Comparison of ENCODE assay signal across 1 cellular context in genomic region chr6:131960371-131961133, GRCh38.
TF ChIP-seq lines count a peak whose summit lies in the region.

No MANE protein-coding gene starts in this region.

TF ChIP-seq in HepG2, 621 proteins besides CTCF, POLR2A, EP300 and RAD21 (continued from another document and continues in another):
- TF ChIP-seq ZNF512 (CRISPR knock-in tag; IDR thresholded peaks at IDR 0.05) (no peak), FOXK2 (IDR thresholded peaks at IDR 0.05) (no peak), IRF1 (CRISPR knock-in tag; IDR thresholded peaks at IDR 0.05; ENCODE audit: low read depth) (no peak), MIXL1 (CRISPR knock-in tag; IDR thresholded peaks at IDR 0.05) (0 out of 2 replicates have a peak, but pooled peaks have one; percentile 26), AGO1 (IDR thresholded peaks at IDR 0.05; ENCODE audit: low read depth, low read length, poor library complexity, severe bottlenecking) (no peak), PHF5A (CRISPR knock-in tag; IDR thresholded peaks at IDR 0.05; ENCODE audit: low read depth, unreplicated experiment) (no peak), ZBTB7A (CRISPR knock-in tag; IDR thresholded peaks at IDR 0.05) (no peak), ZNF777 (CRISPR knock-in tag; IDR thresholded peaks at IDR 0.05) (no peak), ZBTB10 (CRISPR knock-in tag; IDR thresholded peaks at IDR 0.05; ENCODE audit: borderline replicate concordance) (no peak), DDIT3 (CRISPR knock-in tag; IDR thresholded peaks at IDR 0.05) (no peak), ZBTB25 (CRISPR knock-in tag; IDR thresholded peaks at IDR 0.05) (no peak), ZNF614 (CRISPR knock-in tag; IDR thresholded peaks at IDR 0.05; ENCODE audit: borderline replicate concordance) (no peak), ZFY (CRISPR knock-in tag; IDR thresholded peaks at IDR 0.05) (no peak), SKI (IDR thresholded peaks at IDR 0.05; ENCODE audit: partially characterized antibody) (no peak), ZNF331 (CRISPR knock-in tag; IDR thresholded peaks at IDR 0.05) (no peak), BHLHE40 (IDR thresholded peaks at IDR 0.05; ENCODE audit: low read length) (no peak), KLF12 (CRISPR knock-in tag; IDR thresholded peaks at IDR 0.05; ENCODE audit: borderline replicate concordance) (no peak), CC2D1A (CRISPR knock-in tag; IDR thresholded peaks at IDR 0.05) (no peak), ZSCAN20 (CRISPR knock-in tag; IDR thresholded peaks at IDR 0.05; ENCODE audit: borderline replicate concordance) (no peak), BRCA1 (CRISPR knock-in tag; IDR thresholded peaks at IDR 0.05) (no peak), EZH2 (conservative IDR thresholded peaks at IDR 0.05; ENCODE audit: low read depth, low read length) (no peak), ZNF746 (CRISPR knock-in tag; IDR thresholded peaks at IDR 0.05) (no peak), ZNF451 (CRISPR knock-in tag; IDR thresholded peaks at IDR 0.05) (no peak), FOXO1 (CRISPR knock-in tag; IDR thresholded peaks at IDR 0.05) (no peak), THRA (CRISPR knock-in tag; IDR thresholded peaks at IDR 0.05; ENCODE audit: borderline replicate concordance) (no peak), ZNF782 (CRISPR knock-in tag; IDR thresholded peaks at IDR 0.05; ENCODE audit: borderline replicate concordance) (no peak), FOXA3 (CRISPR knock-in tag; IDR thresholded peaks at IDR 0.05) (no peak; the same call in 1 of the 2 replicates), MAX (IDR thresholded peaks at IDR 0.05) (no peak), ZBTB8A (CRISPR knock-in tag; IDR thresholded peaks at IDR 0.05; ENCODE audit: borderline replicate concordance, low read depth) (no peak), ZBTB37 (CRISPR knock-in tag; IDR thresholded peaks at IDR 0.05) (no peak), ARNTL (CRISPR knock-in tag; IDR thresholded peaks at IDR 0.05) (no peak), CREB1 (IDR thresholded peaks at IDR 0.05) (no peak), CREB1 (CRISPR knock-in tag; IDR thresholded peaks at IDR 0.05) (0 out of 2 replicates have a peak, but pooled peaks have one; percentile 29), PRDM15 (CRISPR knock-in tag; IDR thresholded peaks at IDR 0.05) (no peak), HMGXB4 (CRISPR knock-in tag; IDR thresholded peaks at IDR 0.05; ENCODE audit: borderline replicate concordance in 1 of 2, low read depth in 1 of 2) (peak in 1 of 2 experiments; percentile 20; a peak in 1 of 4 replicates), MIER2 (CRISPR knock-in tag; IDR thresholded peaks at IDR 0.05) (no peak), SMAD9 (CRISPR knock-in tag; IDR thresholded peaks at IDR 0.05) (no peak), STAG1 (CRISPR knock-in tag; IDR thresholded peaks at IDR 0.05) (peak; percentile 65), NR2C2 (CRISPR knock-in tag; IDR thresholded peaks at IDR 0.05; ENCODE audit: borderline replicate concordance) (no peak), ZEB1 (IDR thresholded peaks at IDR 0.05; ENCODE audit: insufficient replicate concordance, low read depth) (no peak), IKZF5 (CRISPR knock-in tag; IDR thresholded peaks at IDR 0.05) (no peak), PAF1 (CRISPR knock-in tag; IDR thresholded peaks at IDR 0.05) (no peak), ZMAT5 (CRISPR knock-in tag; IDR thresholded peaks at IDR 0.05; ENCODE audit: borderline replicate concordance, low read depth) (no peak), ZNF790 (CRISPR knock-in tag; IDR thresholded peaks at IDR 0.05; ENCODE audit: borderline replicate concordance) (no peak), FOXP4 (CRISPR knock-in tag; IDR thresholded peaks at IDR 0.05) (no peak), IRX3 (CRISPR knock-in tag; IDR thresholded peaks at IDR 0.05; ENCODE audit: borderline replicate concordance, low read depth) (no peak)
